In the genomic region with DNA sequence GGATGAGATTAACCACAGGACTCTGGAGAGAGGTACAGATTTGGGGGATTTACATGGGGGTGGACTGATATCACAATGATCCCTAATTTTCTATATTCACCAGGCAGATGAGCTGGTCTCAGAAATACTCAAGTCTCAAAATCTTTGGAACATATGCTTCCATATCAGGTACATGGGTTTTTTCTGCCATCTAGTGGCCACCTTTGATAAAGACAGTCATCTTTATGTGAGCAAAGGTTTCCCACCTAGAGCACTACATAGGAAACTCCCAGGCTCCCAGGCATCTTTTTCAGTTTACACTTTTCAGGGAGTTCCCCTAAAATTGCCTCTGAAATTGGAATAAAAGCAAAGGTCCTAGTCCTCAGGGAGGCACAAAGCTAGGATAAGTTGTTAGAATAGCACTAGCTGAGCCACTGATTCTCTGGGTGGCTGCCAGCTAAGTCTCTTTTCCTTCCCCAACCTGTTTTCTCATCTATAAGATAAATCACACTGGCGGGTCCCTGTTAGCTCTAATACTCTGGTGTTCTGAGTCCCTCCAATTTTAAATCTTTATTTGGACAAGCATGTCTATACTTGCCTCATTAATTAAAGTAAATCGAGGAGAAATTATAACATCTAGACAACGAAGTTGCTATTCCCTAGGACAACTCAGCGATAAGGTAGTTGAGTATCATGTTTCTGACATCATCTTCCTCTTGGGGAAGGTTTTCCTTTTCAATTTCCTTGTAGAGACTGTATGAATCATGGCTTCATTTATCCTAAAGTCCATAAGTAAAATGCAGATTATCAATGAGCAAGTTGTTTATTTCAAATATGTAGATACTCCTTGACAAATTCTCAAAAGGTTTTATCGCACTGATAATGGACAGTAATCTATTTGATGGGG, we compare ENCODE assay signal across 8 cellular contexts. TPM values are rescaled to one million over a fixed set of nuclear protein-coding genes. Genes with fewer than 3 reads are reported as not detected.
A peak's percentile ranks its signal among the peaks of the same experiment; 100 is the strongest.
DNase-seq lines count a peak whose midpoint lies in the region; ATAC-seq and TF ChIP-seq lines count a peak whose summit lies in the region.

No MANE protein-coding gene starts in this region.

- no peak overlapping the region for H3K4me3 Mint-ChIP-seq in osteocyte (ENCODE audit: unreplicated experiment)

- H3K36me3 ChIP-seq in SU-DHL-6 (ENCODE audit: low read length), result no peaks in the 10 kb centered on the region

- H3K4me2 ChIP-seq in SU-DHL-6 (ENCODE audit: low read depth, low read length, poor library complexity, severe bottlenecking), result no peak overlapping the region

- H3K27me3 Mint-ChIP-seq in osteocyte (ENCODE audit: unreplicated experiment), result peaks cover 51% of the 10 kb centered on the region

- no peaks in the 10 kb centered on the region for H4K20me1 ChIP-seq in SU-DHL-6 (ENCODE audit: low read depth, low read length)

- peak; percentile 87 for ATAC-seq in HG02610 (IDR thresholded peaks at IDR 0.05; ENCODE audit: unreplicated experiment)

- H3K9ac ChIP-seq in SU-DHL-6 (ENCODE audit: low read length), result no peak overlapping the region

- TF ChIP-seq CTCF in GM12872 (IDR thresholded peaks at IDR 0.05; ENCODE audit: insufficient read depth, low read depth, low read length) (peak; percentile 70), NB4 (IDR thresholded peaks at IDR 0.05; ENCODE audit: low read depth, low read length) (peak; percentile 69), SU-DHL-6 (IDR thresholded peaks at IDR 0.05; ENCODE audit: insufficient read depth, low read length, poor library complexity, severe bottlenecking) (peak; percentile 47), fibroblast of pulmonary artery (IDR thresholded peaks at IDR 0.05; ENCODE audit: low read length, missing control alignments) (peak; percentile 69), osteocyte (IDR thresholded peaks at IDR 0.05) (peak; percentile 73)

- H3K36me3 Mint-ChIP-seq in osteocyte (ENCODE audit: unreplicated experiment), result no peaks in the 10 kb centered on the region

- no peaks in the 10 kb centered on the region for H3K27me3 ChIP-seq in SU-DHL-6 (ENCODE audit: low read length)

- no peak overlapping the region for H2AFZ ChIP-seq in SU-DHL-6 (ENCODE audit: low read depth, low read length, severe bottlenecking)

- H3K27ac ChIP-seq in SU-DHL-6 (ENCODE audit: low read depth, low read length), result no peak overlapping the region

- H3K4me3 ChIP-seq in NB4 (ENCODE audit: low read depth, low read length), result no peak overlapping the region
- no peak overlapping the region for H3K4me3 ChIP-seq in SU-DHL-6 (ENCODE audit: insufficient read depth, low read length, poor library complexity, severe bottlenecking)
- H3K4me3 ChIP-seq in fibroblast of pulmonary artery (replicated peaks; ENCODE audit: low read depth, low read length), result no peak overlapping the region

- H3K79me2 ChIP-seq in SU-DHL-6 (ENCODE audit: insufficient read depth, low read length), result no peaks in the 10 kb centered on the region

- peak; percentile 52 to 63 for DNase-seq in AML-193 (lab: John Stamatoyannopoulos, UW)
- DNase-seq in NB4 (ENCODE audit: low read depth), result peak; percentile 69
- DNase-seq in fibroblast of pulmonary artery (ENCODE audit: low read depth), result peak; percentile 76
- no peak for DNase-seq in osteocyte (ENCODE audit: extremely low spot score, unreplicated experiment)
- DNase-seq in NK-92 (lab: John Stamatoyannopoulos, UW; ENCODE audit: unreplicated experiment), result no peak

- no peaks in the 10 kb centered on the region for H3K9me2 ChIP-seq in SU-DHL-6 (replicated peaks; ENCODE audit: insufficient read depth, low read length)

- H3K9me3 ChIP-seq in SU-DHL-6 (ENCODE audit: insufficient read depth, low read length), result no peaks in the 10 kb centered on the region

- H3F3A ChIP-seq in SU-DHL-6 (ENCODE audit: insufficient read depth), result no peaks in the 10 kb centered on the region

- H3K9me3 Mint-ChIP-seq in osteocyte (ENCODE audit: unreplicated experiment), result no peaks in the 10 kb centered on the region

- H3K4me1 Mint-ChIP-seq in osteocyte (ENCODE audit: unreplicated experiment), result no peaks in the 10 kb centered on the region

- TF ChIP-seq POLR2A in NB4 (IDR thresholded peaks at IDR 0.05; ENCODE audit: extremely low read depth, insufficient read length), result no peak

- H3K27ac Mint-ChIP-seq in osteocyte (ENCODE audit: unreplicated experiment), result no peak overlapping the region

RNA-seq across cellular contexts. Expression of a gene that starts 19.0 kb away (rescaled TPM):
- 35.2 and 41.8 TPM in 2 replicates for total RNA-seq in osteocyte

RNA-seq across cellular contexts. Expression of a gene that starts 27.2 kb away (rescaled TPM):
- total RNA-seq in osteocyte, result 4.1 and 5.5 TPM in 2 replicates

Comparison
In these comparisons a context has a peak if more than half of its experiments do, and no peak if none do; other contexts are left out.
1. DNase-seq: peak in AML-193 (2 of 2), NB4 (single experiment) and fibroblast of pulmonary artery (single experiment); none in osteocyte (single experiment) and NK-92 (single experiment).
2. Peak in every context shown above with its lines, with median percentiles within 50 percentile points of each other: CTCF ChIP-seq.